In the genomic region with DNA sequence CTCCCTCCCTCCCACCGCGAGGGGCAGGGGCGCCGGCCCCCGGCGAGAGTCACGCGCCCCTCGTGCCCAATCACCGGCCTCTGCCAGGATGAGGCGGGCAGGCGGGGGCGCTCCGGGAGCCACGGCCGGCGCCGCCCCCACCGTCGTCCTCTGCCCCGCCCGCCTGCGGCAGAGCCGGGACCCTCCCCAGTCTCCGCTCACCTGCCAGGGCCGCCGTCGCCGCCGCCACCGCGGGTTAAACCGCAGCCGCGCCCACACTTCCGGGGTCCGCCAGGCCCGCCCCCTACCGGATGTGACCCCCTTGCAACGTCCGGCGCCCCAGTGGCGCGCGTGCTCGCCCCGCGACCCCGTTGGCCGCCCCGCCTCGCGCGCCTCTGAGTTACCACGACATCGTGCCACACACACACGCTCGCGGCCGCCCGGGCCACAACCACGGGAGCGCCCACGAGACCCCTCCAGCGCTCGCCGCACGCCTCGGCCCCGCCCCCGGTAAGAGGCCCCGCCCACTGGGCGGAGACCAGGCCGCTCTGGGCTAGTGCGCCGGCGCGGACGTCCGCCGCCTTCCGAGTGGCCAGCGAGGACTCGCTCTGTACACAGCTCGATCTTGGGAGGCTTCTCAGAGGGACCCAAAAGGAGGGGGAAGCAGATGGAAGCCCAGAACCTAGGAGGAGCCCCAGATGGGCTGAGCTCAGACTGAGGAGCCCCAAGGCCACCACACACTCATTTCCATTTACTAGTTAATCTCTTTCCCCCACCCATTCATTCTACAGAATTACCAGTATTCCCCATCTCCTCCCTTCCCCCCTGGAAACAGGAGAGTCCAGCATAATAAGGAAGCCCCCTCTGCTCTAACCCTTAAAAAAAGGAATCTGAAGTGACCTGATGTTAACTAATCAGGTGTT, we compare ENCODE assay signal across 8 cellular contexts. TPM values are rescaled to one million over a fixed set of nuclear protein-coding genes. Genes with fewer than 3 reads are reported as not detected.
DNase-seq lines count a peak whose midpoint lies in the region; TF ChIP-seq lines count a peak whose summit lies in the region.

A gene (minus strand): TSS at position 237 of the 902 bp plus-strand sequence. CDS start 22,597 bp downstream, outside the sequence.

- no CpG with 5 or more reads among the region's 85 CpGs for WGBS in H9 (ENCODE audit: extremely low coverage, insufficient read length, low lambda C conversion rate)

- H2AK5ac ChIP-seq in H9 (ENCODE audit: insufficient read length, low read length): no peak within 1 kb of the TSS

- no peaks in the 10 kb centered on the region for H4K20me1 ChIP-seq in H9 (ENCODE audit: control insufficient read depth, insufficient read depth, insufficient read length)

- H3K27me3 ChIP-seq in H9 (ENCODE audit: insufficient read depth, low read length): no peaks in the 10 kb centered on the region

- H2BK15ac ChIP-seq in H9 (ENCODE audit: low read depth, low read length): no peak within 1 kb of the TSS

- DNase-seq in H9 (peak; percentile 89), M059J (ENCODE audit: low read depth) (peak; percentile 81), SHP77 (lab: John Stamatoyannopoulos, UW) (peak; percentile 79 to 86), activated gamma-delta T cell (lab: John Stamatoyannopoulos, UW) (peak; percentile 96), fibroblast of the aortic adventitia (ENCODE audit: low read depth) (peak; percentile 82), nephron progenitor cell (peak; percentile 96)

- H3K14ac ChIP-seq in H9 (ENCODE audit: insufficient read depth, low read length): peak within 1 kb of the TSS; percentile 81

- 0 out of 2 replicates have a peak, but pooled peaks cover 2% of the 10 kb centered on the region for H3K9me3 ChIP-seq in ES-I3 (ENCODE audit: control insufficient read depth, insufficient read depth, low read length)
- H3K9me3 ChIP-seq in H9 (ENCODE audit: control insufficient read depth, low read depth, low read length): no peaks in the 10 kb centered on the region

- H3K23me2 ChIP-seq in H9 (ENCODE audit: insufficient read length, low read depth, low read length, poor library complexity, severe bottlenecking): no peaks in the 10 kb centered on the region

- H3K79me1 ChIP-seq in H9 (ENCODE audit: insufficient read depth, low read depth, low read length, poor library complexity, severe bottlenecking): no peaks in the 10 kb centered on the region

- no peak within 1 kb of the TSS for H2BK5ac ChIP-seq in H9 (ENCODE audit: insufficient read length, low read length)

- no peak within 1 kb of the TSS for H2BK20ac ChIP-seq in H9 (ENCODE audit: low read depth, low read length, poor library complexity, severe bottlenecking)

- H3K4me3 Mint-ChIP-seq in H9 (peak within 1 kb of the TSS; percentile 84 to 90), nephron progenitor cell (peak within 1 kb of the TSS; percentile 88)
- H3K4me3 Mint-ChIP-seq in stimulated activated naive CD8-positive, alpha-beta T cell treated with anti-CD3 and anti-CD28 coated beads, Interleukin-15, Interleukin-2, amounts not matched to agents 100 ng/mL and 50 ng/mL, for 24 hours: peak within 1 kb of the TSS; percentile 90

- H3K27ac Mint-ChIP-seq in H9 (peak within 1 kb of the TSS; percentile 93 to 96 (median 95)), nephron progenitor cell (peak within 1 kb of the TSS; percentile 95)
- H3K27ac Mint-ChIP-seq in stimulated activated naive CD8-positive, alpha-beta T cell treated with anti-CD3 and anti-CD28 coated beads, Interleukin-15, Interleukin-2, amounts not matched to agents 100 ng/mL and 50 ng/mL, for 24 hours: peak within 1 kb of the TSS; percentile 90

- TF ChIP-seq CTCF in H9 (conservative IDR thresholded peaks at IDR 0.05) (peak; percentile 28; the same call in 1 of the 3 replicates), fibroblast of the aortic adventitia (IDR thresholded peaks at IDR 0.05; ENCODE audit: insufficient read depth, low read length) (no peak), nephron progenitor cell (IDR thresholded peaks at IDR 0.05) (no peak)

- no peak within 1 kb of the TSS for H4K8ac ChIP-seq in H9 (replicated peaks; ENCODE audit: insufficient read length, low read depth, low read length)

- peaks cover 1% of the 10 kb centered on the region; the same call in 1 of the 2 replicates for H3K79me2 ChIP-seq in H9 (ENCODE audit: insufficient read depth, low read length)

- no peak within 1 kb of the TSS for H3K23ac ChIP-seq in H9 (ENCODE audit: insufficient read length, low read depth, low read length)

- H4K91ac ChIP-seq in H9 (ENCODE audit: insufficient read length, low read depth, low read length): no peak within 1 kb of the TSS

- H3K4me1 Mint-ChIP-seq in H9 (peaks cover 25 to 42% of the 10 kb centered on the region in 2 experiments), nephron progenitor cell (peaks cover 65% of the 10 kb centered on the region)
- H3K4me1 Mint-ChIP-seq in stimulated activated naive CD8-positive, alpha-beta T cell treated with anti-CD3 and anti-CD28 coated beads, Interleukin-15, Interleukin-2, amounts not matched to agents 100 ng/mL and 50 ng/mL, for 24 hours (ENCODE audit: low read depth): peaks cover 72% of the 10 kb centered on the region

- H3K18ac ChIP-seq in H9 (ENCODE audit: insufficient read length, low read depth, low read length): peak within 1 kb of the TSS; percentile 64

- H3K27me3 Mint-ChIP-seq in H9 (ENCODE audit: low read depth) (peaks cover 2% of the 10 kb centered on the region), nephron progenitor cell (ENCODE audit: low read depth, poor library complexity) (peaks cover 3% of the 10 kb centered on the region)
- H3K27me3 Mint-ChIP-seq in stimulated activated naive CD8-positive, alpha-beta T cell treated with anti-CD3 and anti-CD28 coated beads, Interleukin-15, Interleukin-2, amounts not matched to agents 100 ng/mL and 50 ng/mL, for 24 hours: no peaks in the 10 kb centered on the region

- H3K56ac ChIP-seq in H9 (ENCODE audit: insufficient read length, low read depth, low read length): no peak within 1 kb of the TSS

- H3K9me3 Mint-ChIP-seq in H9 (no peaks in the 10 kb centered on the region), nephron progenitor cell (peaks cover 13% of the 10 kb centered on the region)
- H3K9me3 Mint-ChIP-seq in stimulated activated naive CD8-positive, alpha-beta T cell treated with anti-CD3 and anti-CD28 coated beads, Interleukin-15, Interleukin-2, amounts not matched to agents 100 ng/mL and 50 ng/mL, for 24 hours: peaks cover 4% of the 10 kb centered on the region

- H3K27ac ChIP-seq in H9 (ENCODE audit: insufficient read length, low read depth, low read length): no peak within 1 kb of the TSS

- no peak within 1 kb of the TSS for H2BK12ac ChIP-seq in H9 (ENCODE audit: insufficient read length, low read depth, low read length)

- H3K4me1 ChIP-seq in ES-I3 (ENCODE audit: insufficient read depth, low read length): peaks cover 6% of the 10 kb centered on the region
- no peaks in the 10 kb centered on the region for H3K4me1 ChIP-seq in H9 (ENCODE audit: insufficient read depth, low read length)

- no peak within 1 kb of the TSS for H3T11ph ChIP-seq in H9 (ENCODE audit: low read length)

- H2BK120ac ChIP-seq in H9 (ENCODE audit: low read depth, low read length, poor library complexity, severe bottlenecking): no peak within 1 kb of the TSS

- peak within 1 kb of the TSS; percentile 90 for H3K9ac ChIP-seq in ES-I3 (ENCODE audit: low read depth, low read length)
- peak within 1 kb of the TSS; percentile 74 for H3K9ac ChIP-seq in H9 (ENCODE audit: extremely low read depth, insufficient read length, low read length)

- no peaks in the 10 kb centered on the region for H3K36me3 ChIP-seq in ES-I3 (ENCODE audit: insufficient read depth, low read length)

- no peak within 1 kb of the TSS for H2AFZ ChIP-seq in H9 (ENCODE audit: low read length)

- H3K36me3 Mint-ChIP-seq in H9 (ENCODE audit: insufficient read depth in 1 of 3, low read depth in 3 of 3) (peaks cover 2 to 7% (median 5%) of the 10 kb centered on the region in 3 experiments; a peak in 5 of 7 replicates), nephron progenitor cell (ENCODE audit: low read depth) (peaks cover 18% of the 10 kb centered on the region)
- peaks cover 13% of the 10 kb centered on the region for H3K36me3 Mint-ChIP-seq in stimulated activated naive CD8-positive, alpha-beta T cell treated with anti-CD3 and anti-CD28 coated beads, Interleukin-15, Interleukin-2, amounts not matched to agents 100 ng/mL and 50 ng/mL, for 24 hours (ENCODE audit: low read depth)

- no peak within 1 kb of the TSS for H3K4ac ChIP-seq in H9 (ENCODE audit: low read depth, low read length)

- H3K4me3 ChIP-seq in fibroblast of the aortic adventitia (ENCODE audit: low read depth, low read length): peak within 1 kb of the TSS; percentile 74

- H4K5ac ChIP-seq in H9 (ENCODE audit: insufficient read length, low read depth, low read length): no peak within 1 kb of the TSS

- H3K4me2 ChIP-seq in H9 (ENCODE audit: insufficient read depth, insufficient read length, low read length): peak within 1 kb of the TSS; percentile 67

RNA-seq across cellular contexts. Expression of the gene that starts here (rescaled TPM):
- total RNA-seq in H9 (2021): 17.3 and 19.0 TPM in 2 replicates
- total RNA-seq in M059J (2014; rRNA removed; shearing (Covaris generic)): 8.0 and 15.1 TPM in 2 replicates
- 9.2 and 13.5 TPM in 2 replicates for total RNA-seq in fibroblast of the aortic adventitia (ENCODE audit: low replicate concordance)
